Comparison of ENCODE assay signal across 13 cellular contexts in the genomic region with DNA sequence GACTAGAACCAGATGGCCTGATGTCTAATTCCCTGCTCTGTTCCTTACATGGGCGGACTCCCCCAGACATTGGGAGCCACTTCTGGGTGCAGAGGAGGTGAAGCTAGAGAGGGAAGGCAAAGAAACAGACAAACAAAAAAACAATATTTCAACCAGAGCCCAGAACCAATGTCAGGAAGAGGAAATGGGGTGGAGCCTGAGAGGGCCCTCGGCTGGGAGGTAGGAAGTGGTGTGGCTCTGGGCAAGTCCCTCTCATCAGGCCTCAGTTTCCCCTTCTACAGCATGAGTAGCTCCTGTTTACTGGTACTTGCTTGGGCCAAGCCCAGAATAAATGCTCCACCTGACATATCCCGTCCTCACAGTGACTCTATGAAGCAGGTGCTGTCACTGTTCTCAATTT. TPM values are rescaled to one million over a fixed set of nuclear protein-coding genes. Genes with fewer than 3 reads are reported as not detected.
DNase-seq lines count a peak whose midpoint lies in the region; ATAC-seq and TF ChIP-seq lines count a peak whose summit lies in the region.
"Had no signal": no experiment of that assay in that cellular context is flagged by ENCODE, and none has a peak within 500 bp of the region (broad histone marks: within the 10 kb centered on the region; RNA-seq: fewer than 3 reads in every experiment).

No MANE protein-coding gene starts in this region.

- in situ Hi-C loops in IMR-90 (cut with MboI; ENCODE audit: low sequenced_read_pairs): no loop called here
- in situ Hi-C loops in gastrocnemius medialis (cut with MboI; ENCODE audit: low sequenced_read_pairs in 4 of 4): no loop called here

- H3K36me3 ChIP-seq in IMR-90 (ENCODE audit: control insufficient read depth, insufficient read depth, low read length) (no peaks in the 10 kb centered on the region), WERI-Rb-1 (no peaks in the 10 kb centered on the region), esophagus squamous epithelium (no peaks in the 10 kb centered on the region), gastrocnemius medialis (no peaks in the 10 kb centered on the region)
- H3K36me3 ChIP-seq: right lobe of liver had no signal

- ATAC-seq in IMR-90 (ENCODE audit: low read depth) (no peak), gastrocnemius medialis (no peak)
- ATAC-seq: right lobe of liver had no signal

- intact Hi-C loops in IMR-90 (cut with micrococcal nuclease) (no loop called here), esophagus squamous epithelium (cut with DNase I) (no loop called here), gastrocnemius medialis (cut with DNase I; ENCODE audit: low total_unique reads) (no loop called here)

- no peak overlapping the region for H3K9ac ChIP-seq in IMR-90 (ENCODE audit: low read depth, low read length)

- no peak for TF ChIP-seq POLR2A in IMR-90 (IDR thresholded peaks at IDR 0.05; ENCODE audit: low read depth, low read length)
- TF ChIP-seq POLR2A in esophagus squamous epithelium (IDR thresholded peaks at IDR 0.05): no peak
- no peak for TF ChIP-seq POLR2A in gastrocnemius medialis (IDR thresholded peaks at IDR 0.05)

- H3K27ac ChIP-seq in IMR-90 (ENCODE audit: insufficient read depth, low read length) (no peak overlapping the region), WERI-Rb-1 (0 out of 2 replicates have a peak overlapping the region, but pooled peaks have one; percentile 6), esophagus squamous epithelium (peak overlapping the region; percentile 66 to 86 (median 82)), gastrocnemius medialis (peak overlapping the region; percentile 65 to 81 (median 76))

- no TSS peak for BruUV-seq in IMR-90 (replicated peaks; lab: Mats Ljungman, UMichigan)

- no peak overlapping the region for H3K56ac ChIP-seq in IMR-90 (ENCODE audit: extremely low read depth, insufficient read depth, low read length)

- H2BK120ac ChIP-seq in IMR-90 (ENCODE audit: low read depth, low read length): no peak overlapping the region

- no peak for TF ChIP-seq CTCF in IMR-90 (conservative IDR thresholded peaks at IDR 0.05; ENCODE audit: low read depth, low read length)
- no peak for TF ChIP-seq CTCF in WERI-Rb-1 (IDR thresholded peaks at IDR 0.05; ENCODE audit: low read depth, low read length)
- no peak for TF ChIP-seq CTCF in esophagus squamous epithelium (IDR thresholded peaks at IDR 0.05)
- TF ChIP-seq CTCF in gastrocnemius medialis (IDR thresholded peaks at IDR 0.05 in 4 of 5, conservative IDR thresholded peaks at IDR 0.05 in 1 of 5): no peak

- no peak overlapping the region; a peak in 1 of 4 replicates for H4K8ac ChIP-seq in IMR-90 (ENCODE audit: low read depth in 2 of 2, low read length in 2 of 2)

- DNase-seq in IMR-90: no peak
- DNase-seq in WERI-Rb-1: peak; percentile 61
- DNase-seq in esophagus squamous epithelium (lab: John Stamatoyannopoulos, UW): no peak
- DNase-seq in gastrocnemius medialis: no peak
- DNase-seq in DMS79 treated with DMSO at 0.1 percent for 48 hours (lab: John Stamatoyannopoulos, UW): no peak
- no peak for DNase-seq in NCI-H2196 treated with DMSO at 0.1 percent for 48 hours (lab: John Stamatoyannopoulos, UW; ENCODE audit: unreplicated experiment)
- DNase-seq in T1000 (lab: John Stamatoyannopoulos, UW): no peak
- DNase-seq: effector CD8-positive, alpha-beta T cell; GOT3; NCI-H1105; right lobe of liver; stimulated activated CD8-positive, alpha-beta memory T cell treated with anti-CD3 and anti-CD28 coated beads, Interleukin-4, amount 100 ng/mL, for 48 hours had no signal

- H2AFZ ChIP-seq in IMR-90 (replicated peaks; ENCODE audit: low read length, poor library complexity): peak overlapping the region; percentile 39

- H3K14ac ChIP-seq in IMR-90 (replicated peaks; ENCODE audit: low read depth, low read length): no peak overlapping the region

- no peaks in the 10 kb centered on the region for H4K20me1 ChIP-seq in IMR-90 (ENCODE audit: insufficient read depth, low read length)

- no peak overlapping the region for H2AK5ac ChIP-seq in IMR-90 (ENCODE audit: low read depth, low read length)

- H3K9me3 ChIP-seq in IMR-90 (ENCODE audit: control insufficient read depth, insufficient read depth, low read length) (no peaks in the 10 kb centered on the region), WERI-Rb-1 (ENCODE audit: severe bottlenecking) (peaks cover 4% of the 10 kb centered on the region), esophagus squamous epithelium (no peaks in the 10 kb centered on the region), gastrocnemius medialis (no peaks in the 10 kb centered on the region)
- H3K9me3 ChIP-seq: right lobe of liver had no signal

- POLR2A ChIA-PET in IMR-90 (lab: Charles Lee; ENCODE audit: unreplicated experiment): no interaction called here

- H2AK9ac ChIP-seq in IMR-90 (replicated peaks; ENCODE audit: low read depth, low read length, poor library complexity): no peak overlapping the region

- H3K9me1 ChIP-seq in IMR-90 (ENCODE audit: insufficient read depth, low read length): no peaks in the 10 kb centered on the region; the same call in 1 of the 2 replicates

- dilution Hi-C loops in IMR-90 (cut with HindIII; ENCODE audit: low sequenced_read_pairs, unreplicated experiment): no loop called here

- H2BK15ac ChIP-seq in IMR-90 (ENCODE audit: low read depth, low read length): no peak overlapping the region

- H2BK5ac ChIP-seq in IMR-90 (ENCODE audit: low read depth, low read length, poor library complexity, severe bottlenecking): no peak overlapping the region

- H3K4me3 ChIP-seq in IMR-90 (ENCODE audit: insufficient read depth, low read depth, low read length) (no peak overlapping the region), WERI-Rb-1 (ENCODE audit: low read depth, low read length) (no peak overlapping the region), esophagus squamous epithelium (peak overlapping the region in 2 of 4 donors; percentile 41 to 55), gastrocnemius medialis (peak overlapping the region in 3 of 4 donors; percentile 8 to 63 (median 18))
- H3K4me3 ChIP-seq: right lobe of liver had no signal

- no peak overlapping the region for H3K4ac ChIP-seq in IMR-90 (ENCODE audit: low read depth, low read length)

- H3K27me3 ChIP-seq in IMR-90 (ENCODE audit: control insufficient read depth, insufficient read depth, low read length) (peaks cover 13% of the 10 kb centered on the region), WERI-Rb-1 (ENCODE audit: insufficient read depth, low read depth, severe bottlenecking) (no peaks in the 10 kb centered on the region), esophagus squamous epithelium (no peaks in the 10 kb centered on the region), gastrocnemius medialis (no peaks in the 10 kb centered on the region)
- H3K27me3 ChIP-seq: right lobe of liver had no signal

- H3K18ac ChIP-seq in IMR-90 (ENCODE audit: low read depth, low read length): no peak overlapping the region

- TF ChIP-seq RAD21 in IMR-90 (IDR thresholded peaks at IDR 0.05; ENCODE audit: low read length): no peak

- no peak overlapping the region for H3K4me2 ChIP-seq in IMR-90 (ENCODE audit: low read depth, low read length)

- 0 out of 2 replicates have a peak overlapping the region, but pooled peaks have one; percentile 1 for H3K23ac ChIP-seq in IMR-90 (ENCODE audit: low read depth, low read length)

- H3K79me1 ChIP-seq in IMR-90 (ENCODE audit: low read depth in 1 of 2, low read length in 2 of 2): no peaks in the 10 kb centered on the region

- peaks cover 2% of the 10 kb centered on the region; the same call in 1 of the 2 replicates for H3K4me1 ChIP-seq in IMR-90 (ENCODE audit: control insufficient read depth, insufficient read depth, low read length)
- H3K4me1 ChIP-seq in esophagus squamous epithelium: peaks cover 5 to 92% (median 43%) of the 10 kb centered on the region in 3 donors
- H3K4me1 ChIP-seq in gastrocnemius medialis: peaks cover 11 to 18% of the 10 kb centered on the region in 2 donors

- CTCF ChIA-PET in IMR-90 (lab: Yijun Ruan, JAX): no interaction called here

- H4K91ac ChIP-seq in IMR-90 (ENCODE audit: insufficient read depth, low read depth, low read length): no peak overlapping the region

- H2BK20ac ChIP-seq in IMR-90 (ENCODE audit: low read depth, low read length): no peak overlapping the region

- WGBS in IMR-90 (ENCODE audit: extremely low coverage in 2 of 2, insufficient read length in 1 of 2), 2 experiments: no CpG with 5 or more reads among the region's 3 CpGs
- WGBS in esophagus squamous epithelium, 2 donors: 60 to 65% methylated on average over 3 of the region's 3 CpGs

- H4K5ac ChIP-seq in IMR-90 (ENCODE audit: low read depth, low read length): no peak overlapping the region

RNA-seq across cellular contexts. Expression of a gene that starts 11.1 kb away (rescaled TPM):
- total RNA-seq in IMR-90 (2012; rRNA removed) (under 0.01 and 0.28 TPM in 2 replicates), esophagus squamous epithelium (1 to 10 TPM in 3 of 4 donors, under 1 TPM in 1; 0.38 to 4.8 (median 2.8) TPM), gastrocnemius medialis (1 to 10 TPM; 4.7 to 8.1 (median 5.2) TPM)
- polyA plus RNA-seq in IMR-90 (2012; rRNA removed): 0.22 and 0.24 TPM in 2 replicates
- polyA plus RNA-seq in IMR-90 (2012; cell fraction: cytosol; rRNA removed): 0.06 and 0.38 TPM in 2 replicates
- polyA plus RNA-seq in IMR-90 (2012; cell fraction: nucleus; rRNA removed; ENCODE audit: low replicate concordance): 0.05 and 0.29 TPM in 2 replicates
- total RNA-seq: Daoy had no signal

RNA-seq across cellular contexts. Expression of a gene that starts 18.4 kb away (rescaled TPM):
- total RNA-seq in IMR-90 (2012; rRNA removed) (28.9 and 30.3 TPM in 2 replicates), esophagus squamous epithelium (10 to 100 TPM; 22.3 to 53.2 (median 41.2) TPM), gastrocnemius medialis (10 to 100 TPM; 50.3 to 71.2 (median 51.2) TPM)
- 49.9 and 52.1 TPM in 2 replicates for polyA plus RNA-seq in IMR-90 (2012; rRNA removed)
- 34.4 and 54.3 TPM in 2 replicates for polyA plus RNA-seq in IMR-90 (2012; cell fraction: cytosol; rRNA removed)
- polyA plus RNA-seq in IMR-90 (2012; cell fraction: nucleus; rRNA removed; ENCODE audit: low replicate concordance): 140 and 177 TPM in 2 replicates

RNA-seq across cellular contexts. Expression of a gene that starts 32.3 kb away (rescaled TPM):
- total RNA-seq in IMR-90 (2012; rRNA removed) (0.90 and 1.1 TPM in 2 replicates), esophagus squamous epithelium (10 to 100 TPM; 10.7 to 12.5 (median 11.5) TPM), gastrocnemius medialis (10 to 100 TPM in 2 of 4 donors, 1 to 10 TPM in 2; 3.2 to 10.6 (median 9.6) TPM)
- 12.5 and 12.9 TPM in 2 replicates for polyA plus RNA-seq in IMR-90 (2012; rRNA removed)
- 10.1 and 16.2 TPM in 2 replicates for polyA plus RNA-seq in IMR-90 (2012; cell fraction: cytosol; rRNA removed)
- polyA plus RNA-seq in IMR-90 (2012; cell fraction: nucleus; rRNA removed; ENCODE audit: low replicate concordance): 10.8 and 25.9 TPM in 2 replicates

RNA-seq across cellular contexts. Expression of a gene that starts 35.3 kb away (rescaled TPM):
- total RNA-seq in IMR-90 (2012; rRNA removed) (43.9 and 45.5 TPM in 2 replicates), esophagus squamous epithelium (10 to 100 TPM; 38.2 to 52.0 (median 47.0) TPM), gastrocnemius medialis (10 to 100 TPM; 36.4 to 87.6 (median 47.7) TPM)
- 71.5 and 75.7 TPM in 2 replicates for polyA plus RNA-seq in IMR-90 (2012; rRNA removed)
- 39.9 and 56.3 TPM in 2 replicates for polyA plus RNA-seq in IMR-90 (2012; cell fraction: cytosol; rRNA removed)
- polyA plus RNA-seq in IMR-90 (2012; cell fraction: nucleus; rRNA removed; ENCODE audit: low replicate concordance): 94.7 and 201 TPM in 2 replicates

RNA-seq across cellular contexts. Expression of a gene that starts 51.5 kb away (rescaled TPM):
- total RNA-seq in IMR-90 (2012; rRNA removed) (not detected in 2 replicates), esophagus squamous epithelium (under 1 TPM in 2 of 4 donors, not detected in 2; under 0.01 to 0.23 TPM), gastrocnemius medialis (not detected)
- polyA plus RNA-seq in IMR-90 (2012; rRNA removed): 0.02 and 0.03 TPM in 2 replicates
- polyA plus RNA-seq in IMR-90 (2012; cell fraction: cytosol; rRNA removed): 0.03 TPM in 1 of 2 replicates, not detected in the other
- 0.08 and 0.11 TPM in 2 replicates for polyA plus RNA-seq in IMR-90 (2012; cell fraction: nucleus; rRNA removed; ENCODE audit: low replicate concordance)

Comparison
In these comparisons a context has a peak if more than half of its experiments do, and no peak if none do; other contexts are left out.
1. H3K4me3 ChIP-seq: peak in gastrocnemius medialis (3 of 4); none in IMR-90 (single experiment) and WERI-Rb-1 (single experiment).